Comparison of ENCODE assay signal across 9 cellular contexts in genomic region chr4:17468638-17469221, GRCh38. TPM values are rescaled to one million over a fixed set of nuclear protein-coding genes. Genes with fewer than 3 reads are reported as not detected.
DNase-seq lines count a peak whose midpoint lies in the region; ATAC-seq and TF ChIP-seq lines count a peak whose summit lies in the region.
"Had no signal": no experiment of that assay in that cellular context is flagged by ENCODE, and none has a peak within 500 bp of the region (broad histone marks: within the 10 kb centered on the region; RNA-seq: fewer than 3 reads in every experiment).

No MANE protein-coding gene starts in this region.

- ATAC-seq in CD4-positive, alpha-beta T cell (ENCODE audit: poor library complexity) = no peak
- no peak for ATAC-seq in activated CD8-positive, alpha-beta T cell treated with anti-CD3 and anti-CD28 coated beads for 36 hours
- ATAC-seq in T-helper 17 cell (no peak), GM19395 (IDR thresholded peaks at IDR 0.05; ENCODE audit: unreplicated experiment) (no peak)

- no peaks in the 10 kb centered on the region for H3K4me1 Mint-ChIP-seq in CD4-positive, alpha-beta T cell (ENCODE audit: low read depth)
- H3K4me1 Mint-ChIP-seq in activated CD8-positive, alpha-beta T cell treated with anti-CD3 and anti-CD28 coated beads for 36 hours (ENCODE audit: low read depth) = peaks cover 2% of the 10 kb centered on the region
- peaks cover 2% of the 10 kb centered on the region for H3K4me1 Mint-ChIP-seq in T-helper 17 cell
- no peaks in the 10 kb centered on the region for H3K4me1 Mint-ChIP-seq in T-helper 2 cell treated with Interferon-gamma antibody and Interleukin-4, amounts not matched to agents 5 μg/mL and 100 μg/mL, for 36 hours (ENCODE audit: low read depth)

- no peaks in the 10 kb centered on the region for H3K27me3 ChIP-seq in CD4-positive, alpha-beta T cell (ENCODE audit: control insufficient read depth, insufficient read depth, low read length)

- POLR2A ChIA-PET in CD4-positive, alpha-beta T cell (lab: Charles Lee) = no interaction called here
- POLR2A ChIA-PET in activated CD8-positive, alpha-beta T cell treated with anti-CD3 and anti-CD28 coated beads for 36 hours (lab: Charles Lee) = no interaction called here

- no peaks in the 10 kb centered on the region for H3K9me3 Mint-ChIP-seq in CD4-positive, alpha-beta T cell
- no peaks in the 10 kb centered on the region for H3K9me3 Mint-ChIP-seq in activated CD8-positive, alpha-beta T cell treated with anti-CD3 and anti-CD28 coated beads for 36 hours
- no peaks in the 10 kb centered on the region for H3K9me3 Mint-ChIP-seq in T-helper 2 cell treated with Interferon-gamma antibody and Interleukin-4, amounts not matched to agents 5 μg/mL and 100 μg/mL, for 36 hours

- CTCF ChIA-PET in CD4-positive, alpha-beta T cell (lab: Charles Lee) = no interaction called here
- CTCF ChIA-PET in activated CD8-positive, alpha-beta T cell treated with anti-CD3 and anti-CD28 coated beads for 36 hours (lab: Charles Lee) = interaction anchor here (0.6 to 2.2 kb wide), 2 partner anchors 21 to 123 kb away, joined by 3 to 6 read pairs; no protein-coding TSS in a partner anchor

- H3K9me3 ChIP-seq in CD4-positive, alpha-beta T cell (ENCODE audit: control insufficient read depth, low read length) = no peaks in the 10 kb centered on the region
- no peaks in the 10 kb centered on the region for H3K9me3 ChIP-seq in T-helper 17 cell (ENCODE audit: control insufficient read depth, low read length, poor library complexity, severe bottlenecking)

- no peak overlapping the region for H3K4me3 Mint-ChIP-seq in CD4-positive, alpha-beta T cell
- no peak overlapping the region for H3K4me3 Mint-ChIP-seq in activated CD8-positive, alpha-beta T cell treated with anti-CD3 and anti-CD28 coated beads for 36 hours
- no peak overlapping the region for H3K4me3 Mint-ChIP-seq in T-helper 17 cell
- no peak overlapping the region for H3K4me3 Mint-ChIP-seq in T-helper 2 cell treated with Interferon-gamma antibody and Interleukin-4, amounts not matched to agents 5 μg/mL and 100 μg/mL, for 36 hours

- TF ChIP-seq CTCF in CD4-positive, alpha-beta T cell (IDR thresholded peaks at IDR 0.05) = peak; percentile 59
- no peak for TF ChIP-seq CTCF in activated CD8-positive, alpha-beta T cell treated with anti-CD3 and anti-CD28 coated beads for 36 hours (IDR thresholded peaks at IDR 0.05)

- no peaks in the 10 kb centered on the region for H3K27me3 Mint-ChIP-seq in CD4-positive, alpha-beta T cell
- H3K27me3 Mint-ChIP-seq in activated CD8-positive, alpha-beta T cell treated with anti-CD3 and anti-CD28 coated beads for 36 hours = no peaks in the 10 kb centered on the region
- no peaks in the 10 kb centered on the region for H3K27me3 Mint-ChIP-seq in T-helper 17 cell
- H3K27me3 Mint-ChIP-seq in T-helper 2 cell treated with Interferon-gamma antibody and Interleukin-4, amounts not matched to agents 5 μg/mL and 100 μg/mL, for 36 hours (ENCODE audit: low read depth) = no peaks in the 10 kb centered on the region

- DNase-seq in CD4-positive, alpha-beta T cell = no peak
- DNase-seq in HT-29 (ENCODE audit: low spot score) (peak; percentile 66), cerebellar cortex (ENCODE audit: low spot score) (peak; percentile 43), middle frontal gyrus (ENCODE audit: extremely low spot score, low spot score) (peak; percentile 38), T-helper 17 cell (no peak)
- no peak for DNase-seq in activated CD8-positive, alpha-beta T cell treated with anti-CD3 and anti-CD28 coated beads for 36 hours
- DNase-seq in T-helper 2 cell treated with Interferon-gamma antibody and Interleukin-4, amounts not matched to agents 5 μg/mL and 100 μg/mL, for 36 hours (ENCODE audit: low spot score) = no peak

- H3K27ac ChIP-seq in CD4-positive, alpha-beta T cell (ENCODE audit: low read depth, low read length) = no peak overlapping the region

- intact Hi-C loops in CD4-positive, alpha-beta T cell (cut with DNase I, micrococcal nuclease) = no loop called here
- intact Hi-C loops in activated CD8-positive, alpha-beta T cell treated with anti-CD3 and anti-CD28 coated beads for 36 hours (cut with micrococcal nuclease) = no loop called here

- no peak overlapping the region for H3K27ac Mint-ChIP-seq in CD4-positive, alpha-beta T cell
- H3K27ac Mint-ChIP-seq in activated CD8-positive, alpha-beta T cell treated with anti-CD3 and anti-CD28 coated beads for 36 hours = no peak overlapping the region
- H3K27ac Mint-ChIP-seq in T-helper 17 cell = no peak overlapping the region
- no peak overlapping the region for H3K27ac Mint-ChIP-seq in T-helper 2 cell treated with Interferon-gamma antibody and Interleukin-4, amounts not matched to agents 5 μg/mL and 100 μg/mL, for 36 hours

- no peaks in the 10 kb centered on the region for H3K36me3 Mint-ChIP-seq in CD4-positive, alpha-beta T cell (ENCODE audit: low read depth)
- H3K36me3 Mint-ChIP-seq in activated CD8-positive, alpha-beta T cell treated with anti-CD3 and anti-CD28 coated beads for 36 hours (ENCODE audit: low read depth) = no peaks in the 10 kb centered on the region
- peaks cover 3% of the 10 kb centered on the region for H3K36me3 Mint-ChIP-seq in T-helper 17 cell (ENCODE audit: low read depth)
- H3K36me3 Mint-ChIP-seq in T-helper 2 cell treated with Interferon-gamma antibody and Interleukin-4, amounts not matched to agents 5 μg/mL and 100 μg/mL, for 36 hours (ENCODE audit: low read depth) = no peaks in the 10 kb centered on the region

RNA-seq across cellular contexts. Expression of gene QDPR, which starts 43.2 kb away (rescaled TPM):
- total RNA-seq in CD4-positive, alpha-beta T cell = 10 to 100 TPM; 15.3 to 15.7 TPM
- 8.8 and 9.2 TPM in 2 replicates for total RNA-seq in HT-29 (2014; rRNA removed; shearing (Covaris generic))
- 10 to 100 TPM; 31.5 to 31.6 TPM for total RNA-seq in activated CD8-positive, alpha-beta T cell treated with anti-CD3 and anti-CD28 coated beads for 36 hours
- 10 to 100 TPM; 14.2 to 20.0 TPM for total RNA-seq in T-helper 17 cell

RNA-seq across cellular contexts. Expression of gene CLRN2, which starts 46.2 kb away (rescaled TPM):
- not detected for total RNA-seq in CD4-positive, alpha-beta T cell
- total RNA-seq in HT-29 (2014; rRNA removed; shearing (Covaris generic)) = not detected in 2 replicates
- not detected for total RNA-seq in activated CD8-positive, alpha-beta T cell treated with anti-CD3 and anti-CD28 coated beads for 36 hours
- not detected for total RNA-seq in T-helper 17 cell
- total RNA-seq: lung had no signal

Comparison
In these comparisons a context has a peak if more than half of its experiments do, and no peak if none do; other contexts are left out.
1. DNase-seq: peak in HT-29 (single experiment), cerebellar cortex (single experiment) and middle frontal gyrus (single experiment); none in CD4-positive, alpha-beta T cell (0 of 10), activated CD8-positive, alpha-beta T cell treated with anti-CD3 and anti-CD28 coated beads for 36 hours (single experiment), T-helper 17 cell (0 of 3) and T-helper 2 cell treated with Interferon-gamma antibody and Interleukin-4, amounts not matched to agents 5 μg/mL and 100 μg/mL, for 36 hours (single experiment).